In the genomic region with DNA sequence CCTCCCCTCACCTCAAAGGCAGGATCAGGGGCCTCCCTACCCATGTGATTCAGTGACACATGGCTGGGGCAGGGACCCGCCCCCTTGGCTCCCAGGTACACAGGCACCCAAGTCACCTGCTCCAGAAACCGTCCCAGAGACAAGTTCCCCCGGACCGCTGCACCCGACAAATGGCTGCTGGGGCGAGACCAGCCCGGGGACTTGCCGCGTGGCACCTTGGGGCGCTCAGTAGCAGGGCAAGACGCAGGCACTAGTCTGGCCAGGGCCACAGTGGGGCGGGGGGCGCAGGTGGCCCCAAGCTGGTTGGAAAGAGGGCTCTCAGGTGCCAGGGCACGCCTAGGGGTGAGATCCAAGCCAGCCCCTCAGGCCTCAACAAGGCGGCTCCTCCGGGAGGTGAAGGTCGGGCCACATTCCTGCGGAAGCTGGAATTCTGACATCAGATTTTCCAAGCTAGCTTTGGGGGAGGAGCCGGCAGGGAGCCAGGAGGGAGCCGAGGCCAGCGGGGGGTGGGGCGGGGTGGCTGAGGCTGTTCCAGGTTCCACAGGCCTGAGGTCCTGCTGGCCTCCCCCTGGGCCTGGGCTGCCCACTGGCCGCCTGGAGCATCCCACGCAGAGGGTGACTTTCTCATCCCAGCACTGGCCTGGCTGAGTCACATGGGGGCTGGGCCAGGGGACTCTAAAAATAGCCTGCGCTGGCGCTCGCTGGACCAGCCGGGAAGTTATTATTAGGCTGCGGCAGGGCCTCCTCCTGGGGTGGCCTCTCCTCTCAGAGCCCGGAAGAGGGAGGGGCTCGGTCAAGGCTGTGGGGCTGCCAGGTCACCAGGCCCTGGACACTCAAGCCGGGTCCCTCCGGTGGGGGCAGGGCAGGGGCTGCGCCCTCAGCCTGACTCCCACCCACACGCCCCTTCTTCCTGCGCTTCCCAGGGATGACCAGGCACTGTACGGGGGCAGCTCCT, we compare ENCODE assay signal across 1 cellular context.
TF ChIP-seq lines count a peak whose summit lies in the region.

No MANE protein-coding gene starts in this region.

TF ChIP-seq in HepG2, 621 proteins besides CTCF, POLR2A, EP300 and RAD21 (continued from another document and continues in another):
- TF ChIP-seq, protein P1, sequence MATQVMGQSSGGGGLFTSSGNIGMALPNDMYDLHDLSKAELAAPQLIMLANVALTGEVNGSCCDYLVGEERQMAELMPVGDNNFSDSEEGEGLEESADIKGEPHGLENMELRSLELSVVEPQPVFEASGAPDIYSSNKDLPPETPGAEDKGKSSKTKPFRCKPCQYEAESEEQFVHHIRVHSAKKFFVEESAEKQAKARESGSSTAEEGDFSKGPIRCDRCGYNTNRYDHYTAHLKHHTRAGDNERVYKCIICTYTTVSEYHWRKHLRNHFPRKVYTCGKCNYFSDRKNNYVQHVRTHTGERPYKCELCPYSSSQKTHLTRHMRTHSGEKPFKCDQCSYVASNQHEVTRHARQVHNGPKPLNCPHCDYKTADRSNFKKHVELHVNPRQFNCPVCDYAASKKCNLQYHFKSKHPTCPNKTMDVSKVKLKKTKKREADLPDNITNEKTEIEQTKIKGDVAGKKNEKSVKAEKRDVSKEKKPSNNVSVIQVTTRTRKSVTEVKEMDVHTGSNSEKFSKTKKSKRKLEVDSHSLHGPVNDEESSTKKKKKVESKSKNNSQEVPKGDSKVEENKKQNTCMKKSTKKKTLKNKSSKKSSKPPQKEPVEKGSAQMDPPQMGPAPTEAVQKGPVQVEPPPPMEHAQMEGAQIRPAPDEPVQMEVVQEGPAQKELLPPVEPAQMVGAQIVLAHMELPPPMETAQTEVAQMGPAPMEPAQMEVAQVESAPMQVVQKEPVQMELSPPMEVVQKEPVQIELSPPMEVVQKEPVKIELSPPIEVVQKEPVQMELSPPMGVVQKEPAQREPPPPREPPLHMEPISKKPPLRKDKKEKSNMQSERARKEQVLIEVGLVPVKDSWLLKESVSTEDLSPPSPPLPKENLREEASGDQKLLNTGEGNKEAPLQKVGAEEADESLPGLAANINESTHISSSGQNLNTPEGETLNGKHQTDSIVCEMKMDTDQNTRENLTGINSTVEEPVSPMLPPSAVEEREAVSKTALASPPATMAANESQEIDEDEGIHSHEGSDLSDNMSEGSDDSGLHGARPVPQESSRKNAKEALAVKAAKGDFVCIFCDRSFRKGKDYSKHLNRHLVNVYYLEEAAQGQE (IDR thresholded peaks at IDR 0.05; ENCODE audit: borderline replicate concordance in 1 of 2, low read depth in 1 of 2, low read length in 2 of 2) = peak in 1 of 2 experiments; percentile 9; a peak in 1 of 4 replicates
- TF ChIP-seq ZNF737 (CRISPR knock-in tag; IDR thresholded peaks at IDR 0.05; ENCODE audit: borderline replicate concordance) = 0 out of 2 replicates have a peak, but pooled peaks have one; percentile 36
- peak; percentile 70; the same call in 1 of the 2 replicates for TF ChIP-seq ZNF451 (CRISPR knock-in tag; IDR thresholded peaks at IDR 0.05)
- TF ChIP-seq, protein P2, sequence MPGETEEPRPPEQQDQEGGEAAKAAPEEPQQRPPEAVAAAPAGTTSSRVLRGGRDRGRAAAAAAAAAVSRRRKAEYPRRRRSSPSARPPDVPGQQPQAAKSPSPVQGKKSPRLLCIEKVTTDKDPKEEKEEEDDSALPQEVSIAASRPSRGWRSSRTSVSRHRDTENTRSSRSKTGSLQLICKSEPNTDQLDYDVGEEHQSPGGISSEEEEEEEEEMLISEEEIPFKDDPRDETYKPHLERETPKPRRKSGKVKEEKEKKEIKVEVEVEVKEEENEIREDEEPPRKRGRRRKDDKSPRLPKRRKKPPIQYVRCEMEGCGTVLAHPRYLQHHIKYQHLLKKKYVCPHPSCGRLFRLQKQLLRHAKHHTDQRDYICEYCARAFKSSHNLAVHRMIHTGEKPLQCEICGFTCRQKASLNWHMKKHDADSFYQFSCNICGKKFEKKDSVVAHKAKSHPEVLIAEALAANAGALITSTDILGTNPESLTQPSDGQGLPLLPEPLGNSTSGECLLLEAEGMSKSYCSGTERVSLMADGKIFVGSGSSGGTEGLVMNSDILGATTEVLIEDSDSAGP (CRISPR knock-in tag; IDR thresholded peaks at IDR 0.05; ENCODE audit: borderline replicate concordance) = peak; percentile 74; the same call in 1 of the 2 replicates
- peak; percentile 84 for TF ChIP-seq SAP130 (CRISPR knock-in tag; IDR thresholded peaks at IDR 0.05; ENCODE audit: low read depth)
- peak; percentile 39 for TF ChIP-seq GATAD1 (CRISPR knock-in tag; IDR thresholded peaks at IDR 0.05)
- TF ChIP-seq, protein P3, sequence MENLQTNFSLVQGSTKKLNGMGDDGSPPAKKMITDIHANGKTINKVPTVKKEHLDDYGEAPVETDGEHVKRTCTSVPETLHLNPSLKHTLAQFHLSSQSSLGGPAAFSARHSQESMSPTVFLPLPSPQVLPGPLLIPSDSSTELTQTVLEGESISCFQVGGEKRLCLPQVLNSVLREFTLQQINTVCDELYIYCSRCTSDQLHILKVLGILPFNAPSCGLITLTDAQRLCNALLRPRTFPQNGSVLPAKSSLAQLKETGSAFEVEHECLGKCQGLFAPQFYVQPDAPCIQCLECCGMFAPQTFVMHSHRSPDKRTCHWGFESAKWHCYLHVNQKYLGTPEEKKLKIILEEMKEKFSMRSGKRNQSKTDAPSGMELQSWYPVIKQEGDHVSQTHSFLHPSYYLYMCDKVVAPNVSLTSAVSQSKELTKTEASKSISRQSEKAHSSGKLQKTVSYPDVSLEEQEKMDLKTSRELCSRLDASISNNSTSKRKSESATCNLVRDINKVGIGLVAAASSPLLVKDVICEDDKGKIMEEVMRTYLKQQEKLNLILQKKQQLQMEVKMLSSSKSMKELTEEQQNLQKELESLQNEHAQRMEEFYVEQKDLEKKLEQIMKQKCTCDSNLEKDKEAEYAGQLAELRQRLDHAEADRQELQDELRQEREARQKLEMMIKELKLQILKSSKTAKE (CRISPR knock-in tag; IDR thresholded peaks at IDR 0.05; ENCODE audit: borderline replicate concordance) = peak; percentile 84
- TF ChIP-seq SRF (IDR thresholded peaks at IDR 0.05; ENCODE audit: low read depth, low read length) = no peak
- TF ChIP-seq ZNF562 (CRISPR knock-in tag; IDR thresholded peaks at IDR 0.05; ENCODE audit: borderline replicate concordance) = no peak
- 0 out of 2 replicates have a peak, but pooled peaks have one; percentile 2 for TF ChIP-seq TOPORS (CRISPR knock-in tag; IDR thresholded peaks at IDR 0.05)
- no peak for TF ChIP-seq ZNF263 (CRISPR knock-in tag; IDR thresholded peaks at IDR 0.05)
- TF ChIP-seq ZMYM3 (CRISPR knock-in tag; IDR thresholded peaks at IDR 0.05) = no peak
- TF ChIP-seq ZBTB42 (CRISPR knock-in tag; IDR thresholded peaks at IDR 0.05) = no peak
- TF ChIP-seq, protein P4, sequence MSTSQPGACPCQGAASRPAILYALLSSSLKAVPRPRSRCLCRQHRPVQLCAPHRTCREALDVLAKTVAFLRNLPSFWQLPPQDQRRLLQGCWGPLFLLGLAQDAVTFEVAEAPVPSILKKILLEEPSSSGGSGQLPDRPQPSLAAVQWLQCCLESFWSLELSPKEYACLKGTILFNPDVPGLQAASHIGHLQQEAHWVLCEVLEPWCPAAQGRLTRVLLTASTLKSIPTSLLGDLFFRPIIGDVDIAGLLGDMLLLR (CRISPR knock-in tag; IDR thresholded peaks at IDR 0.05) = no peak
- no peak for TF ChIP-seq ZNF12 (CRISPR knock-in tag; IDR thresholded peaks at IDR 0.05)
- TF ChIP-seq, protein P5, sequence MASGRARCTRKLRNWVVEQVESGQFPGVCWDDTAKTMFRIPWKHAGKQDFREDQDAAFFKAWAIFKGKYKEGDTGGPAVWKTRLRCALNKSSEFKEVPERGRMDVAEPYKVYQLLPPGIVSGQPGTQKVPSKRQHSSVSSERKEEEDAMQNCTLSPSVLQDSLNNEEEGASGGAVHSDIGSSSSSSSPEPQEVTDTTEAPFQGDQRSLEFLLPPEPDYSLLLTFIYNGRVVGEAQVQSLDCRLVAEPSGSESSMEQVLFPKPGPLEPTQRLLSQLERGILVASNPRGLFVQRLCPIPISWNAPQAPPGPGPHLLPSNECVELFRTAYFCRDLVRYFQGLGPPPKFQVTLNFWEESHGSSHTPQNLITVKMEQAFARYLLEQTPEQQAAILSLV (CRISPR knock-in tag; IDR thresholded peaks at IDR 0.05; ENCODE audit: borderline replicate concordance) = peak; percentile 8; the same call in 1 of the 2 replicates
- peak; percentile 66 for TF ChIP-seq MED1 (CRISPR knock-in tag; IDR thresholded peaks at IDR 0.05)
- TF ChIP-seq ZNF550 (CRISPR knock-in tag; IDR thresholded peaks at IDR 0.05; ENCODE audit: borderline replicate concordance) = no peak
- peak; percentile 91 for TF ChIP-seq PHF21A (CRISPR knock-in tag; IDR thresholded peaks at IDR 0.05)
- TF ChIP-seq NFE2L1 (CRISPR knock-in tag; IDR thresholded peaks at IDR 0.05; ENCODE audit: borderline replicate concordance) = no peak
- no peak for TF ChIP-seq ZNF7 (CRISPR knock-in tag; IDR thresholded peaks at IDR 0.05)
- TF ChIP-seq, protein P6, sequence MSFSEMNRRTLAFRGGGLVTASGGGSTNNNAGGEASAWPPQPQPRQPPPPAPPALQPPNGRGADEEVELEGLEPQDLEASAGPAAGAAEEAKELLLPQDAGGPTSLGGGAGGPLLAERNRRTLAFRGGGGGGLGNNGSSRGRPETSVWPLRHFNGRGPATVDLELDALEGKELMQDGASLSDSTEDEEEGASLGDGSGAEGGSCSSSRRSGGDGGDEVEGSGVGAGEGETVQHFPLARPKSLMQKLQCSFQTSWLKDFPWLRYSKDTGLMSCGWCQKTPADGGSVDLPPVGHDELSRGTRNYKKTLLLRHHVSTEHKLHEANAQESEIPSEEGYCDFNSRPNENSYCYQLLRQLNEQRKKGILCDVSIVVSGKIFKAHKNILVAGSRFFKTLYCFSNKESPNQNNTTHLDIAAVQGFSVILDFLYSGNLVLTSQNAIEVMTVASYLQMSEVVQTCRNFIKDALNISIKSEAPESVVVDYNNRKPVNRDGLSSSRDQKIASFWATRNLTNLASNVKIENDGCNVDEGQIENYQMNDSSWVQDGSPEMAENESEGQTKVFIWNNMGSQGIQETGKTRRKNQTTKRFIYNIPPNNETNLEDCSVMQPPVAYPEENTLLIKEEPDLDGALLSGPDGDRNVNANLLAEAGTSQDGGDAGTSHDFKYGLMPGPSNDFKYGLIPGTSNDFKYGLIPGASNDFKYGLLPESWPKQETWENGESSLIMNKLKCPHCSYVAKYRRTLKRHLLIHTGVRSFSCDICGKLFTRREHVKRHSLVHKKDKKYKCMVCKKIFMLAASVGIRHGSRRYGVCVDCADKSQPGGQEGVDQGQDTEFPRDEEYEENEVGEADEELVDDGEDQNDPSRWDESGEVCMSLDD (CRISPR knock-in tag; IDR thresholded peaks at IDR 0.05; ENCODE audit: borderline replicate concordance) = no peak; the same call in 1 of the 2 replicates
- TF ChIP-seq NFYB (CRISPR knock-in tag; IDR thresholded peaks at IDR 0.05) = no peak
- peak; percentile 53 for TF ChIP-seq RBFOX2 (IDR thresholded peaks at IDR 0.05; ENCODE audit: low read depth, low read length)
- TF ChIP-seq, protein P7, sequence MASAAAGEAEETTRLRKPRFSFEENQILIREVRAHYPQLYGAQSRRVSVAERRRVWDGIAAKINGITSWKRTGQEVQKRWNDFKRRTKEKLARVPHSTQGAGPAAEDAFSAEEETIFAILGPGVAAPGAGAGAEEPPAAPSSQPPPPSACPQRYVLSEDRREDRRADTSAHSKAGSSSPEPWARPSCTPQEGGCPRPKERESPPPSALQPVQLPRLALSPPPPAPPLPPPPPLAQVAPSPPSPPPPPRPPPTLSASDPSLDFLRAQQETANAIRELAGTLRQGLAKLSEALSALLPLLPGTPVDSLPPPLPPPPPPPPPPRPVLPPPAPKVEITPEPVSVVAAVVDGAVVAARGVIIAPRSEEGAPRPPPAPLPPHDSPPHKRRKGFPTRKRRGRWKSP (CRISPR knock-in tag; IDR thresholded peaks at IDR 0.05) = no peak
- TF ChIP-seq NFE2L2 (IDR thresholded peaks at IDR 0.05; ENCODE audit: low read length) = no peak
- TF ChIP-seq, protein P8, sequence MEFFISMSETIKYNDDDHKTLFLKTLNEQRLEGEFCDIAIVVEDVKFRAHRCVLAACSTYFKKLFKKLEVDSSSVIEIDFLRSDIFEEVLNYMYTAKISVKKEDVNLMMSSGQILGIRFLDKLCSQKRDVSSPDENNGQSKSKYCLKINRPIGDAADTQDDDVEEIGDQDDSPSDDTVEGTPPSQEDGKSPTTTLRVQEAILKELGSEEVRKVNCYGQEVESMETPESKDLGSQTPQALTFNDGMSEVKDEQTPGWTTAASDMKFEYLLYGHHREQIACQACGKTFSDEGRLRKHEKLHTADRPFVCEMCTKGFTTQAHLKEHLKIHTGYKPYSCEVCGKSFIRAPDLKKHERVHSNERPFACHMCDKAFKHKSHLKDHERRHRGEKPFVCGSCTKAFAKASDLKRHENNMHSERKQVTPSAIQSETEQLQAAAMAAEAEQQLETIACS (CRISPR knock-in tag; IDR thresholded peaks at IDR 0.05) = no peak
- TF ChIP-seq RBAK (CRISPR knock-in tag; IDR thresholded peaks at IDR 0.05) = no peak
- TF ChIP-seq MTA3 (CRISPR knock-in tag; IDR thresholded peaks at IDR 0.05) = no peak
- no peak for TF ChIP-seq ZNF34 (CRISPR knock-in tag; IDR thresholded peaks at IDR 0.05; ENCODE audit: borderline replicate concordance)
- TF ChIP-seq BHLHE40 (IDR thresholded peaks at IDR 0.05; ENCODE audit: low read length) = peak; percentile 59; the same call in 1 of the 2 replicates
- no peak for TF ChIP-seq YEATS2 (CRISPR knock-in tag; IDR thresholded peaks at IDR 0.05; ENCODE audit: borderline replicate concordance)
- TF ChIP-seq FOXK2 (IDR thresholded peaks at IDR 0.05) = 0 out of 2 replicates have a peak, but pooled peaks have one; percentile 19
- TF ChIP-seq ZNF138 (CRISPR knock-in tag; IDR thresholded peaks at IDR 0.05; ENCODE audit: low read depth) = no peak
- no peak for TF ChIP-seq CHD2 (IDR thresholded peaks at IDR 0.05; ENCODE audit: low read depth, low read length)
